Comparison of ENCODE assay signal across 1 cellular context in the genomic region with DNA sequence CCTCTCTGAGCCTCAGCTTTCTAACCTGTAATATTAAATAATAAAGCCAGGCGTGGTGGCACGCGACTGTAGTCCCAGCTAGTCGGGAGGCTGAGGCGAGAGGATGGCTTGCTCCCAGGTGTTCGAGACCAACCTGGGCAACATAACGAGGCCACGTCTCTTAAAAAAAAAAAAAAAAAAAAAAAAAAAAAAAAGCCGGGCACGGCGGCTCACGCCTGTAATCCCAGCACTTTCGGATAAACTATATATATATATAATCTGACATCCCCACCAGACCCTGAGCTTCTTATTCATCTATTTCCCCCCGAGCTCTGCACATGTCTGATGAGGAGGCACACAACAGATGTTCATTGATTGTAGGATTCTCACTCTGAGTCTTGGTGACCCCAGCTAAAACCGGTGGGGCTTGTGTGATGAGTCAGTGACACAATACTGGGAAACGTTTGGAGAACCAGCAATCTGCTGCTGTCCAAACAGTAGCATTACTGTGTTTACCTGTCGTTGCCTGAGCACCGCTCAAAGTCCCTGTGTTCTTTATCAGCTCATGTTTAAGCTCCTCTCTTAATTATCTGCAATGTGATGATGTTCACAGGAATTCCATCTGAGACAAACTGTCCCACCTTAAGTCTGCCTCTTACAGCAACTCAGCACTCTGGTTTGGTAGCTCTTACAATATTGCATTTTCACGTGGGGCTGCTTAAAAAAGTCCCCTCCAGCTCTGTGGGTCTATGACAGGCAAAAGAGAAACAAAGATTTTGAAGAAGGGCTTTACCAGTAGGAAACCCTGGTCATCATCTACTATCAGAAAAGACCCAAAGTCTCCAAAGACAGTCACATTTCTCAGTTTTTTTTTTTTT.
TF ChIP-seq lines count a peak whose summit lies in the region.

No MANE protein-coding gene starts in this region.

TF ChIP-seq in HEK293, 187 proteins besides CTCF, POLR2A, EP300 and RAD21 (continued from another document):
- TF ChIP-seq, protein P1, sequence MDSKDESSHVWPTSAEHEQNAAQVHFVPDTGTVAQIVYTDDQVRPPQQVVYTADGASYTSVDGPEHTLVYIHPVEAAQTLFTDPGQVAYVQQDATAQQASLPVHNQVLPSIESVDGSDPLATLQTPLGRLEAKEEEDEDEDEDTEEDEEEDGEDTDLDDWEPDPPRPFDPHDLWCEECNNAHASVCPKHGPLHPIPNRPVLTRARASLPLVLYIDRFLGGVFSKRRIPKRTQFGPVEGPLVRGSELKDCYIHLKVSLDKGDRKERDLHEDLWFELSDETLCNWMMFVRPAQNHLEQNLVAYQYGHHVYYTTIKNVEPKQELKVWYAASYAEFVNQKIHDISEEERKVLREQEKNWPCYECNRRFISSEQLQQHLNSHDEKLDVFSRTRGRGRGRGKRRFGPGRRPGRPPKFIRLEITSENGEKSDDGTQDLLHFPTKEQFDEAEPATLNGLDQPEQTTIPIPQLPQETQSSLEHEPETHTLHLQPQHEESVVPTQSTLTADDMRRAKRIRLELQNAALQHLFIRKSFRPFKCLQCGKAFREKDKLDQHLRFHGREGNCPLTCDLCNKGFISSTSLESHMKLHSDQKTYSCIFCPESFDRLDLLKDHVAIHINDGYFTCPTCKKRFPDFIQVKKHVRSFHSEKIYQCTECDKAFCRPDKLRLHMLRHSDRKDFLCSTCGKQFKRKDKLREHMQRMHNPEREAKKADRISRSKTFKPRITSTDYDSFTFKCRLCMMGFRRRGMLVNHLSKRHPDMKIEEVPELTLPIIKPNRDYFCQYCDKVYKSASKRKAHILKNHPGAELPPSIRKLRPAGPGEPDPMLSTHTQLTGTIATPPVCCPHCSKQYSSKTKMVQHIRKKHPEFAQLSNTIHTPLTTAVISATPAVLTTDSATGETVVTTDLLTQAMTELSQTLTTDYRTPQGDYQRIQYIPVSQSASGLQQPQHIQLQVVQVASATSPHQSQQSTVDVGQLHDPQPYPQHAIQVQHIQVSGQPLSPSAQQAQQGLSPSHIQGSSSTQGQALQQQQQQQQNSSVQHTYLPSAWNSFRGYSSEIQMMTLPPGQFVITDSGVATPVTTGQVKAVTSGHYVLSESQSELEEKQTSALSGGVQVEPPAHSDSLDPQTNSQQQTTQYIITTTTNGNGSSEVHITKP (tag by site-specific recombination; IDR thresholded peaks at IDR 0.05): 0 out of 2 replicates have a peak, but pooled peaks have one; percentile 24
- TF ChIP-seq OSR2 (tag by site-specific recombination; IDR thresholded peaks at IDR 0.05): peak; percentile 38; the same call in 1 of the 2 replicates
